Comparison of ENCODE assay signal across 27 cellular contexts in the genomic region with DNA sequence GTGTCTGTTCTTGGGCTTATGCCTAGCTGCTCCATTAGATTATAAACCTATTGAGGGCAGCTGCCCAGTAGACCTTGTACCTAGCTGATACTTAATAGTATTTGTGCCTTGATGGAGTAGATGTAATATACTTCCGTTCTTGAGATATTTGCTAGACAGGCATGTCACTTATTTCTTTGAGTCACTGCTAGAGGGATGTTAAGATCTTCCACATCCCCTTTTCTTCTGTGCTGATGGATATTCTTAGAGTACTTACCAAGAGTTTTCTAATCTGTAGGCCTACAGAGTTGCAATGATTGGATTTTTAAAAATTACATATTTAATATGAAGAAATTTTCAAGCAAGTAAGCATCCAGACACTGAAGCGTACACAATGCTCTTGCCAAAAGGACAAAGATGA.
"Had no signal": no experiment of that assay in that cellular context is flagged by ENCODE, and none has a peak within 500 bp of the region (broad histone marks: within the 10 kb centered on the region; RNA-seq: fewer than 3 reads in every experiment).

No MANE protein-coding gene starts in this region.

- H3K27ac Mint-ChIP-seq: stimulated activated effector memory CD8-positive, alpha-beta T cell treated with anti-CD3 and anti-CD28 coated beads, Interleukin-12 subunit alpha, Interleukin-12 subunit beta, amount 100 ng/mL, for 72 hours; stimulated activated memory B cell treated with anti-CD40 and anti-IgM and Interleukin-4, amounts not matched to agents 10 μg/mL and 1 μg/mL and 100 μg/mL, for 72 hours; stimulated activated naive B cell treated with anti-CD40 and anti-IgM and Interleukin-4, amounts not matched to agents 10 μg/mL and 1 μg/mL and 100 μg/mL, for 72 hours; stimulated activated naive CD8-positive, alpha-beta T cell treated with anti-CD3 and anti-CD28 coated beads, Interleukin-15, amount 100 ng/mL, for 72 hours; stimulated activated naive CD8-positive, alpha-beta T cell treated with anti-CD3 and anti-CD28 coated beads, Interleukin-15, Interleukin-2, amounts not matched to agents 100 ng/mL and 50 ng/mL, for 24 hours; type B pancreatic cell had no signal

- H3K36me3 ChIP-seq: stomach, suprapubic skin, thoracic aorta, thyroid gland, tibial nerve, transverse colon, upper lobe of left lung, upper lobe of right lung, uterus, vagina had no signal

- H3K4me1 Mint-ChIP-seq: stimulated activated effector memory CD8-positive, alpha-beta T cell treated with anti-CD3 and anti-CD28 coated beads, Interleukin-12 subunit alpha, Interleukin-12 subunit beta, amount 100 ng/mL, for 72 hours; stimulated activated memory B cell treated with anti-CD40 and anti-IgM and Interleukin-4, amounts not matched to agents 10 μg/mL and 1 μg/mL and 100 μg/mL, for 72 hours; stimulated activated naive B cell treated with anti-CD40 and anti-IgM and Interleukin-4, amounts not matched to agents 10 μg/mL and 1 μg/mL and 100 μg/mL, for 72 hours; stimulated activated naive CD8-positive, alpha-beta T cell treated with anti-CD3 and anti-CD28 coated beads, Interleukin-15, amount 100 ng/mL, for 72 hours had no signal

- H3K27ac ChIP-seq: stomach, suprapubic skin, testis, thyroid gland, tibial artery, tibial nerve, transverse colon, upper lobe of left lung, upper lobe of right lung, uterus, vagina had no signal

- H3K27me3 Mint-ChIP-seq: stimulated activated memory B cell treated with anti-CD40 and anti-IgM and Interleukin-4, amounts not matched to agents 10 μg/mL and 1 μg/mL and 100 μg/mL, for 72 hours; stimulated activated naive CD8-positive, alpha-beta T cell treated with anti-CD3 and anti-CD28 coated beads, Interleukin-15, amount 100 ng/mL, for 72 hours; type B pancreatic cell had no signal

- H3K9me3 Mint-ChIP-seq: stimulated activated effector memory CD8-positive, alpha-beta T cell treated with anti-CD3 and anti-CD28 coated beads, Interleukin-12 subunit alpha, Interleukin-12 subunit beta, amount 100 ng/mL, for 72 hours; stimulated activated memory B cell treated with anti-CD40 and anti-IgM and Interleukin-4, amounts not matched to agents 10 μg/mL and 1 μg/mL and 100 μg/mL, for 72 hours; stimulated activated naive CD8-positive, alpha-beta T cell treated with anti-CD3 and anti-CD28 coated beads, Interleukin-15, amount 100 ng/mL, for 72 hours; stimulated activated naive CD8-positive, alpha-beta T cell treated with anti-CD3 and anti-CD28 coated beads, Interleukin-15, Interleukin-2, amounts not matched to agents 100 ng/mL and 50 ng/mL, for 24 hours; type B pancreatic cell had no signal

- H3K4me3 Mint-ChIP-seq: stimulated activated effector memory CD8-positive, alpha-beta T cell treated with anti-CD3 and anti-CD28 coated beads, Interleukin-12 subunit alpha, Interleukin-12 subunit beta, amount 100 ng/mL, for 72 hours; stimulated activated memory B cell treated with anti-CD40 and anti-IgM and Interleukin-4, amounts not matched to agents 10 μg/mL and 1 μg/mL and 100 μg/mL, for 72 hours; stimulated activated naive B cell treated with anti-CD40 and anti-IgM and Interleukin-4, amounts not matched to agents 10 μg/mL and 1 μg/mL and 100 μg/mL, for 72 hours; stimulated activated naive CD8-positive, alpha-beta T cell treated with anti-CD3 and anti-CD28 coated beads, Interleukin-15, amount 100 ng/mL, for 72 hours; stimulated activated naive CD8-positive, alpha-beta T cell treated with anti-CD3 and anti-CD28 coated beads, Interleukin-15, Interleukin-2, amounts not matched to agents 100 ng/mL and 50 ng/mL, for 24 hours; type B pancreatic cell had no signal

- H3K4me3 ChIP-seq: stomach, suprapubic skin, testis, thoracic aorta, thyroid gland, tibial artery, tibial nerve, transverse colon, upper lobe of left lung, upper lobe of right lung, uterus, vagina had no signal

- H3K4me1 ChIP-seq: stomach, suprapubic skin, testis, thyroid gland, tibial nerve, upper lobe of left lung, upper lobe of right lung, uterus, vagina had no signal

- H3K27me3 ChIP-seq: stomach, suprapubic skin, testis, thyroid gland, tibial artery, tibial nerve, transverse colon, upper lobe of left lung, upper lobe of right lung, uterus, vagina had no signal

- ATAC-seq: stimulated activated memory B cell treated with anti-CD40 and anti-IgM and Interleukin-4, amounts not matched to agents 10 μg/mL and 1 μg/mL and 100 μg/mL, for 72 hours; stimulated activated naive B cell treated with anti-CD40 and anti-IgM and Interleukin-4, amounts not matched to agents 10 μg/mL and 1 μg/mL and 100 μg/mL, for 72 hours; stimulated activated naive CD8-positive, alpha-beta T cell treated with anti-CD3 and anti-CD28 coated beads, Interleukin-15, amount 100 ng/mL, for 72 hours; stimulated activated naive CD8-positive, alpha-beta T cell treated with anti-CD3 and anti-CD28 coated beads, Interleukin-15, Interleukin-2, amounts not matched to agents 100 U/mL and 50 U/mL, for 24 hours; upper lobe of right lung had no signal

- H3K9me3 ChIP-seq: stomach, suprapubic skin, testis, thoracic aorta, thyroid gland, tibial artery, tibial nerve, transverse colon, upper lobe of left lung, upper lobe of right lung, uterus, vagina had no signal

- H3K36me3 Mint-ChIP-seq: stimulated activated effector memory CD8-positive, alpha-beta T cell treated with anti-CD3 and anti-CD28 coated beads, Interleukin-12 subunit alpha, Interleukin-12 subunit beta, amount 100 ng/mL, for 72 hours; stimulated activated memory B cell treated with anti-CD40 and anti-IgM and Interleukin-4, amounts not matched to agents 10 μg/mL and 1 μg/mL and 100 μg/mL, for 72 hours; stimulated activated naive B cell treated with anti-CD40 and anti-IgM and Interleukin-4, amounts not matched to agents 10 μg/mL and 1 μg/mL and 100 μg/mL, for 72 hours; type B pancreatic cell had no signal

- DNase-seq: stimulated activated CD4-positive, alpha-beta T cell treated with anti-CD3 and anti-CD28 coated beads, Interleukin-2, amount 100 ng/mL, for 48 hours; stimulated activated CD4-positive, alpha-beta T cell treated with anti-CD3 and anti-CD28 coated beads, Interleukin-4, amount 100 ng/mL, for 1 hour; stimulated activated CD4-positive, alpha-beta T cell treated with anti-CD3 and anti-CD28 coated beads, Interleukin-4, amount 100 ng/mL, for 24 hours; stimulated activated CD4-positive, alpha-beta T cell treated with anti-CD3 and anti-CD28 coated beads, Interleukin-4, amount 100 ng/mL, for 4 hours; stimulated activated CD8-positive, alpha-beta memory T cell treated with anti-CD3 and anti-CD28 coated beads, Interleukin-4, amount 100 ng/mL, for 48 hours; stimulated activated naive B cell treated with anti-CD40 and anti-IgM and Interleukin-4, amounts not matched to agents 10 μg/mL and 1 μg/mL and 100 μg/mL, for 72 hours; stimulated activated naive CD4-positive, alpha-beta T cell; stimulated activated naive CD4-positive, alpha-beta T cell treated with Interleukin-2 at 50 U/mL for 16 hours; stimulated activated naive CD8-positive, alpha-beta T cell treated with anti-CD3 and anti-CD28 coated beads, Interleukin-15, amount 100 ng/mL, for 72 hours; stimulated activated naive CD8-positive, alpha-beta T cell treated with anti-CD3 and anti-CD28 coated beads, Interleukin-15, Interleukin-2, amounts not matched to agents 100 U/mL and 50 U/mL, for 24 hours; stomach; substantia nigra; testis; thyroid gland; tibial artery; transverse colon; upper lobe of left lung; upper lobe of right lung; uterus had no signal
